Comparison of ENCODE assay signal across 29 cellular contexts in genomic region chr5:127153521-127153920, GRCh38.
"Had no signal": no experiment of that assay in that cellular context is flagged by ENCODE, and none has a peak within 500 bp of the region (broad histone marks: within the 10 kb centered on the region; RNA-seq: fewer than 3 reads in every experiment).

No MANE protein-coding gene starts in this region.

- H3K79me2 ChIP-seq: hepatocyte had no signal

- H2AFZ ChIP-seq: hepatocyte had no signal

- H3K27ac Mint-ChIP-seq: dendritic cell treated with granulocyte-macrophage colony-stimulating factor and Interleukin-4, amounts not matched to agents 40 ng/mL and 50 ng/mL, for 4 days; effector memory CD8-positive, alpha-beta T cell; endodermal cell had no signal

- H3K4me2 ChIP-seq: hepatocyte had no signal

- DNase-seq: cortex of kidney; dermis blood vessel endothelial cell; dorsolateral prefrontal cortex; effector CD4-positive, alpha-beta T cell; effector CD8-positive, alpha-beta T cell; effector memory CD4-positive, alpha-beta T cell; effector memory CD8-positive, alpha-beta T cell; endodermal cell; erythroblast; esophagus squamous epithelium; foreskin fibroblast; foreskin keratinocyte; foreskin melanocyte; gastrocnemius medialis; glutamatergic neuron; head of caudate nucleus; heart left ventricle; heart right ventricle; hippocampal formation had no signal

- H3K4me1 Mint-ChIP-seq: endodermal cell had no signal

- ATAC-seq: effector memory CD8-positive, alpha-beta T cell; esophagus mucosa; foreskin keratinocyte; gastrocnemius medialis; gastroesophageal sphincter; heart left ventricle; heart right ventricle had no signal

- H3K27me3 Mint-ChIP-seq: dendritic cell treated with granulocyte-macrophage colony-stimulating factor and Interleukin-4, amounts not matched to agents 40 ng/mL and 50 ng/mL, for 4 days had no signal

- H3K9me3 ChIP-seq: esophagus squamous epithelium, gastrocnemius medialis had no signal

- H3K36me3 ChIP-seq: esophagus muscularis mucosa, esophagus squamous epithelium, gastrocnemius medialis, gastroesophageal sphincter, heart left ventricle, heart right ventricle had no signal

- H3K4me3 ChIP-seq: coronary artery, dorsolateral prefrontal cortex, esophagus muscularis mucosa, esophagus squamous epithelium, gastrocnemius medialis, gastroesophageal sphincter, heart left ventricle, heart right ventricle, hepatocyte had no signal

- H3K4me1 ChIP-seq: esophagus muscularis mucosa, esophagus squamous epithelium, foreskin keratinocyte, gastrocnemius medialis, gastroesophageal sphincter, heart left ventricle, heart right ventricle had no signal

- H3K27ac ChIP-seq: coronary artery, dorsolateral prefrontal cortex, epithelial cell of prostate, esophagus muscularis mucosa, esophagus squamous epithelium, foreskin keratinocyte, gastrocnemius medialis, gastroesophageal sphincter, heart left ventricle, heart right ventricle, hepatocyte had no signal

- FAIRE-seq: endometrium, endothelial cell of umbilical vein, frontal cortex had no signal

- H3K4me3 Mint-ChIP-seq: dendritic cell treated with granulocyte-macrophage colony-stimulating factor and Interleukin-4, amounts not matched to agents 40 ng/mL and 50 ng/mL, for 4 days; effector memory CD8-positive, alpha-beta T cell; endodermal cell had no signal

- H3K27me3 ChIP-seq: dorsolateral prefrontal cortex, esophagus muscularis mucosa, esophagus squamous epithelium, foreskin keratinocyte, gastrocnemius medialis, gastroesophageal sphincter, heart left ventricle, heart right ventricle, hepatocyte had no signal
